ENCODE assay signal across 10 cellular contexts in the genomic region with DNA sequence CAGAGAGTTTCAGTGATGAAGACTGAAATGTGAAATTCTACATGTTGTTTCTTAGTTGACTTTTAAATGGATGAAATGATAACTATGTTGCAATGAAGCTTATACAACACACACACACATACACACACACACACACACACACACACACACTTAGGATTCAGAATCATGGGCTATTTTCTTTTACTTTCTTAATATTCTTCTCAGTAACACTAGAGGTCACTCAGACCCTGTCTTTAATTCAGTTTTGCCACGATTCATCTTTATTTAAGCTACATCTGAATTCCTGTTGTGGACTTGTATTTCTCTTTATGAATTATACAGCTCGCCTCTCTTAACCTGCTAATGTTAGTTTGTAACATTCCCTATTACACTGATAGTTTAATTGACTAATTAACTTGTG.
DNase-seq lines count a peak whose midpoint lies in the region; ATAC-seq, FAIRE-seq and TF ChIP-seq lines count a peak whose summit lies in the region.
"Had no signal": no experiment of that assay in that cellular context is flagged by ENCODE, and none has a peak within 500 bp of the region (broad histone marks: within the 10 kb centered on the region; RNA-seq: fewer than 3 reads in every experiment).

No MANE protein-coding gene starts in this region.

- in situ Hi-C loops in G401 (cut with HindIII; ENCODE audit: low sequenced_read_pairs) = no loop called here

- no peaks in the 10 kb centered on the region for H3K4me1 ChIP-seq in endothelial cell of umbilical vein (ENCODE audit: control insufficient read depth, extremely low read depth, insufficient read depth, low read length)

- no peaks in the 10 kb centered on the region for H3K36me3 ChIP-seq in endothelial cell of umbilical vein (ENCODE audit: control insufficient read depth in 2 of 2, extremely low read depth in 1 of 2, insufficient read depth in 2 of 2, low read length in 2 of 2)
- H3K36me3 ChIP-seq: thoracic aorta had no signal

- CTCF ChIA-PET in endothelial cell of umbilical vein (lab: Charles Lee) = interaction anchor here (0.6 to 1.5 kb wide), 25 partner anchors 10 to 1363 kb away, joined by 3 to 25 read pairs (median 3); no protein-coding TSS in a partner anchor

- H3K9me3 ChIP-seq in endothelial cell of umbilical vein (replicated peaks; ENCODE audit: control insufficient read depth, insufficient read depth, low read length) = no peaks in the 10 kb centered on the region
- H3K9me3 ChIP-seq: thoracic aorta had no signal

- H2AFZ ChIP-seq in endothelial cell of umbilical vein (ENCODE audit: low read depth, low read length) = no peak overlapping the region

- no peaks in the 10 kb centered on the region for H3K9me1 ChIP-seq in endothelial cell of umbilical vein (replicated peaks; ENCODE audit: control insufficient read depth, extremely low read depth, insufficient read depth, low read length)

- H4K20me1 ChIP-seq in endothelial cell of umbilical vein (replicated peaks; ENCODE audit: control insufficient read depth, extremely low read depth, insufficient read depth, low read length) = no peaks in the 10 kb centered on the region

- H3K9ac ChIP-seq in endothelial cell of umbilical vein (replicated peaks; ENCODE audit: extremely low read depth, insufficient read depth, low read length) = no peak overlapping the region

- H3K27ac ChIP-seq in 22Rv1 (no peak overlapping the region), endothelial cell of umbilical vein (ENCODE audit: insufficient read depth, low read depth, low read length) (no peak overlapping the region)
- H3K27ac ChIP-seq: thoracic aorta had no signal

- intact Hi-C loops in endothelial cell of umbilical vein (cut with micrococcal nuclease) = loop anchor here (1.0 to 10.0 kb wide), 3 partner anchors 29 to 351 kb away; no protein-coding TSS in a partner anchor

- BruUV-seq in endothelial cell of umbilical vein (replicated peaks; lab: Mats Ljungman, UMichigan) = no TSS peak

- no peaks in the 10 kb centered on the region for H3K79me2 ChIP-seq in endothelial cell of umbilical vein (ENCODE audit: control insufficient read depth, insufficient read depth, low read length)

- ATAC-seq in GM18861 (IDR thresholded peaks at IDR 0.05; ENCODE audit: unreplicated experiment) = peak; percentile 55
- ATAC-seq in GM18505 (IDR thresholded peaks at IDR 0.05; ENCODE audit: unreplicated experiment) = no peak
- ATAC-seq in HG03442 (IDR thresholded peaks at IDR 0.05; ENCODE audit: unreplicated experiment) = no peak

- no peak for TF ChIP-seq POLR2A in endothelial cell of umbilical vein (IDR thresholded peaks at IDR 0.05; ENCODE audit: low read depth, low read length)
- no peak for TF ChIP-seq POLR2A in GM18505 (IDR thresholded peaks at IDR 0.05; ENCODE audit: borderline replicate concordance, extremely low read depth, insufficient read depth, insufficient read length)

- H3K4me3 ChIP-seq in endothelial cell of umbilical vein (replicated peaks in 1 of 3; ENCODE audit: insufficient read depth in 1 of 3, low read depth in 1 of 3, low read length in 3 of 3) = no peak overlapping the region
- H3K4me3 ChIP-seq: thoracic aorta had no signal

- H3K27me3 ChIP-seq in endothelial cell of umbilical vein (ENCODE audit: control insufficient read depth in 2 of 2, insufficient read depth in 2 of 2, low read length in 2 of 2) = no peaks in the 10 kb centered on the region

- peak; percentile 71 for FAIRE-seq in endothelial cell of umbilical vein (lab: Jason Lieb, UNC)

- POLR2A ChIA-PET in endothelial cell of umbilical vein (lab: Charles Lee) = no interaction called here

- TF ChIP-seq CTCF in 22Rv1 (IDR thresholded peaks at IDR 0.05) (peak; percentile 22), endothelial cell of umbilical vein (IDR thresholded peaks at IDR 0.05; ENCODE audit: extremely low read depth in 1 of 2, insufficient read depth in 1 of 2, low read depth in 1 of 2, low read length in 2 of 2) (peak; percentile 5 to 21)

- H3K4me2 ChIP-seq in endothelial cell of umbilical vein (ENCODE audit: insufficient read depth, low read length) = no peak overlapping the region

- DNase-seq in MV-4-11 (lab: John Stamatoyannopoulos, UW) (peak; percentile 68), endothelial cell of umbilical vein (ENCODE audit: low read depth, low spot score) (peak; percentile 67), NCI-H2196 (lab: John Stamatoyannopoulos, UW; ENCODE audit: unreplicated experiment) (no peak), G401 (ENCODE audit: low spot score) (no peak)
- DNase-seq: T-helper 2 cell had no signal

- dilution Hi-C loops in endothelial cell of umbilical vein (cut with MboI; ENCODE audit: extremely low pct_ligation_motif_present, low sequenced_read_pairs) = no loop called here

TF ChIP-seq in endothelial cell of umbilical vein, 7 proteins besides CTCF, POLR2A, EP300 and RAD21:
- TF ChIP-seq GATA2 (IDR thresholded peaks at IDR 0.05; ENCODE audit: insufficient read depth, insufficient read length, low read depth, low read length) (no peak), FOS (IDR thresholded peaks at IDR 0.05; ENCODE audit: borderline replicate concordance, insufficient read depth, low read length) (no peak), JUN (IDR thresholded peaks at IDR 0.05; ENCODE audit: borderline replicate concordance, insufficient read depth, insufficient read length, low read depth) (no peak), EZH2 (IDR thresholded peaks at IDR 0.05; ENCODE audit: borderline replicate concordance, low read depth, low read length, severe bottlenecking) (no peak), POLR2AphosphoS5 (IDR thresholded peaks at IDR 0.05; ENCODE audit: insufficient read depth, low read depth, low read length) (no peak)
- TF ChIP-seq, protein P1, sequence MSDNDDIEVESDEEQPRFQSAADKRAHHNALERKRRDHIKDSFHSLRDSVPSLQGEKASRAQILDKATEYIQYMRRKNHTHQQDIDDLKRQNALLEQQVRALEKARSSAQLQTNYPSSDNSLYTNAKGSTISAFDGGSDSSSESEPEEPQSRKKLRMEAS (IDR thresholded peaks at IDR 0.05; ENCODE audit: insufficient read depth, insufficient read length) = no peak

Comparison
In these comparisons a context has a peak if more than half of its experiments do, and no peak if none do; other contexts are left out.
1. DNase-seq: peak in MV-4-11 (single experiment) and endothelial cell of umbilical vein (single experiment); none in NCI-H2196 (single experiment) and G401 (single experiment).